Comparison of ENCODE assay signal across 1 cellular context in genomic region chr10:119028900-119029612, GRCh38.
A peak's percentile ranks its signal among the peaks of the same experiment; 100 is the strongest.
TF ChIP-seq lines count a peak whose summit lies in the region.

No MANE protein-coding gene starts in this region.

TF ChIP-seq in HepG2, 621 proteins besides CTCF, POLR2A, EP300 and RAD21 (continued from another document and continues in another):
- TF ChIP-seq, protein P1, sequence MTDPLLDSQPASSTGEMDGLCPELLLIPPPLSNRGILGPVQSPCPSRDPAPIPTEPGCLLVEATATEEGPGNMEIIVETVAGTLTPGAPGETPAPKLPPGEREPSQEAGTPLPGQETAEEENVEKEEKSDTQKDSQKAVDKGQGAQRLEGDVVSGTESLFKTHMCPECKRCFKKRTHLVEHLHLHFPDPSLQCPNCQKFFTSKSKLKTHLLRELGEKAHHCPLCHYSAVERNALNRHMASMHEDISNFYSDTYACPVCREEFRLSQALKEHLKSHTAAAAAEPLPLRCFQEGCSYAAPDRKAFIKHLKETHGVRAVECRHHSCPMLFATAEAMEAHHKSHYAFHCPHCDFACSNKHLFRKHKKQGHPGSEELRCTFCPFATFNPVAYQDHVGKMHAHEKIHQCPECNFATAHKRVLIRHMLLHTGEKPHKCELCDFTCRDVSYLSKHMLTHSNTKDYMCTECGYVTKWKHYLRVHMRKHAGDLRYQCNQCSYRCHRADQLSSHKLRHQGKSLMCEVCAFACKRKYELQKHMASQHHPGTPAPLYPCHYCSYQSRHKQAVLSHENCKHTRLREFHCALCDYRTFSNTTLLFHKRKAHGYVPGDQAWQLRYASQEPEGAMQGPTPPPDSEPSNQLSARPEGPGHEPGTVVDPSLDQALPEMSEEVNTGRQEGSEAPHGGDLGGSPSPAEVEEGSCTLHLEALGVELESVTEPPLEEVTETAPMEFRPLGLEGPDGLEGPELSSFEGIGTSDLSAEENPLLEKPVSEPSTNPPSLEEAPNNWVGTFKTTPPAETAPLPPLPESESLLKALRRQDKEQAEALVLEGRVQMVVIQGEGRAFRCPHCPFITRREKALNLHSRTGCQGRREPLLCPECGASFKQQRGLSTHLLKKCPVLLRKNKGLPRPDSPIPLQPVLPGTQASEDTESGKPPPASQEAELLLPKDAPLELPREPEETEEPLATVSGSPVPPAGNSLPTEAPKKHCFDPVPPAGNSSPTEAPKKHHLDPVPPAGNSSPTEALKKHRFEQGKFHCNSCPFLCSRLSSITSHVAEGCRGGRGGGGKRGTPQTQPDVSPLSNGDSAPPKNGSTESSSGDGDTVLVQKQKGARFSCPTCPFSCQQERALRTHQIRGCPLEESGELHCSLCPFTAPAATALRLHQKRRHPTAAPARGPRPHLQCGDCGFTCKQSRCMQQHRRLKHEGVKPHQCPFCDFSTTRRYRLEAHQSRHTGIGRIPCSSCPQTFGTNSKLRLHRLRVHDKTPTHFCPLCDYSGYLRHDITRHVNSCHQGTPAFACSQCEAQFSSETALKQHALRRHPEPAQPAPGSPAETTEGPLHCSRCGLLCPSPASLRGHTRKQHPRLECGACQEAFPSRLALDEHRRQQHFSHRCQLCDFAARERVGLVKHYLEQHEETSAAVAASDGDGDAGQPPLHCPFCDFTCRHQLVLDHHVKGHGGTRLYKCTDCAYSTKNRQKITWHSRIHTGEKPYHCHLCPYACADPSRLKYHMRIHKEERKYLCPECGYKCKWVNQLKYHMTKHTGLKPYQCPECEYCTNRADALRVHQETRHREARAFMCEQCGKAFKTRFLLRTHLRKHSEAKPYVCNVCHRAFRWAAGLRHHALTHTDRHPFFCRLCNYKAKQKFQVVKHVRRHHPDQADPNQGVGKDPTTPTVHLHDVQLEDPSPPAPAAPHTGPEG (CRISPR knock-in tag; IDR thresholded peaks at IDR 0.05): no peak
- TF ChIP-seq POGZ (CRISPR knock-in tag; IDR thresholded peaks at IDR 0.05) (peak; percentile 48; the same call in 1 of the 2 replicates), ZFP90 (CRISPR knock-in tag; IDR thresholded peaks at IDR 0.05; ENCODE audit: borderline replicate concordance) (peak; percentile 63), HOXA5 (CRISPR knock-in tag; IDR thresholded peaks at IDR 0.05) (peak; percentile 3; the same call in 1 of the 2 replicates), FOXO1 (CRISPR knock-in tag; IDR thresholded peaks at IDR 0.05) (no peak), PHB2 (IDR thresholded peaks at IDR 0.05; ENCODE audit: partially characterized antibody) (no peak), SKI (IDR thresholded peaks at IDR 0.05; ENCODE audit: partially characterized antibody) (peak; percentile 17), ZBTB2 (CRISPR knock-in tag; IDR thresholded peaks at IDR 0.05; ENCODE audit: low read depth) (no peak), IRX3 (CRISPR knock-in tag; IDR thresholded peaks at IDR 0.05; ENCODE audit: borderline replicate concordance, low read depth) (peak; percentile 17; the same call in 1 of the 2 replicates), FOXA1 (IDR thresholded peaks at IDR 0.05) (no peak), FOXA1 (CRISPR knock-in tag; IDR thresholded peaks at IDR 0.05) (no peak), ARHGAP35 (CRISPR knock-in tag; IDR thresholded peaks at IDR 0.05; ENCODE audit: borderline replicate concordance) (no peak), ESRRA (CRISPR knock-in tag; IDR thresholded peaks at IDR 0.05; ENCODE audit: low read depth) (no peak), MIER3 (CRISPR knock-in tag; IDR thresholded peaks at IDR 0.05; ENCODE audit: borderline replicate concordance) (peak; percentile 29; the same call in 1 of the 2 replicates), ZNF570 (CRISPR knock-in tag; IDR thresholded peaks at IDR 0.05; ENCODE audit: borderline replicate concordance) (no peak), TFAP4 (IDR thresholded peaks at IDR 0.05; ENCODE audit: borderline replicate concordance, low read depth) (peak; percentile 78; the same call in 1 of the 2 replicates), HNF4A (CRISPR knock-in tag; IDR thresholded peaks at IDR 0.05) (no peak), ELF1 (CRISPR knock-in tag; IDR thresholded peaks at IDR 0.05) (no peak; the same call in 1 of the 2 replicates), ZNF124 (CRISPR knock-in tag; IDR thresholded peaks at IDR 0.05) (no peak), SSRP1 (CRISPR knock-in tag; IDR thresholded peaks at IDR 0.05) (no peak), ZFY (CRISPR knock-in tag; IDR thresholded peaks at IDR 0.05) (0 out of 2 replicates have a peak, but pooled peaks have one; percentile 49), RAD51 (IDR thresholded peaks at IDR 0.05; ENCODE audit: borderline replicate concordance) (no peak), HOXA9 (CRISPR knock-in tag; IDR thresholded peaks at IDR 0.05; ENCODE audit: borderline replicate concordance) (no peak), ZNF883 (CRISPR knock-in tag; IDR thresholded peaks at IDR 0.05; ENCODE audit: not compliant biosample characterization) (peak; percentile 67), NFRKB (IDR thresholded peaks at IDR 0.05) (no peak), ZMAT3 (CRISPR knock-in tag; conservative IDR thresholded peaks at IDR 0.05) (no peak), CBX2 (IDR thresholded peaks at IDR 0.05; ENCODE audit: low read depth, low read length) (no peak), CBX2 (CRISPR knock-in tag; IDR thresholded peaks at IDR 0.05; ENCODE audit: low read depth) (no peak), ZNF10 (CRISPR knock-in tag; IDR thresholded peaks at IDR 0.05; ENCODE audit: borderline replicate concordance, low read depth) (no peak), SAP130 (CRISPR knock-in tag; IDR thresholded peaks at IDR 0.05; ENCODE audit: low read depth) (peak; percentile 64; the same call in 1 of the 2 replicates), ZNF20 (CRISPR knock-in tag; IDR thresholded peaks at IDR 0.05) (no peak), REL (CRISPR knock-in tag; conservative IDR thresholded peaks at IDR 0.05) (no peak), ZFP41 (CRISPR knock-in tag; IDR thresholded peaks at IDR 0.05; ENCODE audit: borderline replicate concordance) (no peak), POLR2G (IDR thresholded peaks at IDR 0.05; ENCODE audit: low read depth, low read length) (no peak)
- TF ChIP-seq, protein P2, sequence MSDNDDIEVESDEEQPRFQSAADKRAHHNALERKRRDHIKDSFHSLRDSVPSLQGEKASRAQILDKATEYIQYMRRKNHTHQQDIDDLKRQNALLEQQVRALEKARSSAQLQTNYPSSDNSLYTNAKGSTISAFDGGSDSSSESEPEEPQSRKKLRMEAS (IDR thresholded peaks at IDR 0.05): peak; percentile 43
- TF ChIP-seq, protein P3, sequence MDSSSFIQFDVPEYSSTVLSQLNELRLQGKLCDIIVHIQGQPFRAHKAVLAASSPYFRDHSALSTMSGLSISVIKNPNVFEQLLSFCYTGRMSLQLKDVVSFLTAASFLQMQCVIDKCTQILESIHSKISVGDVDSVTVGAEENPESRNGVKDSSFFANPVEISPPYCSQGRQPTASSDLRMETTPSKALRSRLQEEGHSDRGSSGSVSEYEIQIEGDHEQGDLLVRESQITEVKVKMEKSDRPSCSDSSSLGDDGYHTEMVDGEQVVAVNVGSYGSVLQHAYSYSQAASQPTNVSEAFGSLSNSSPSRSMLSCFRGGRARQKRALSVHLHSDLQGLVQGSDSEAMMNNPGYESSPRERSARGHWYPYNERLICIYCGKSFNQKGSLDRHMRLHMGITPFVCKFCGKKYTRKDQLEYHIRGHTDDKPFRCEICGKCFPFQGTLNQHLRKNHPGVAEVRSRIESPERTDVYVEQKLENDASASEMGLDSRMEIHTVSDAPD (CRISPR knock-in tag; IDR thresholded peaks at IDR 0.05): no peak
- TF ChIP-seq, protein P4, sequence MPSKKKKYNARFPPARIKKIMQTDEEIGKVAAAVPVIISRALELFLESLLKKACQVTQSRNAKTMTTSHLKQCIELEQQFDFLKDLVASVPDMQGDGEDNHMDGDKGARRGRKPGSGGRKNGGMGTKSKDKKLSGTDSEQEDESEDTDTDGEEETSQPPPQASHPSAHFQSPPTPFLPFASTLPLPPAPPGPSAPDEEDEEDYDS (CRISPR knock-in tag; IDR thresholded peaks at IDR 0.05): no peak
- TF ChIP-seq, protein P5, sequence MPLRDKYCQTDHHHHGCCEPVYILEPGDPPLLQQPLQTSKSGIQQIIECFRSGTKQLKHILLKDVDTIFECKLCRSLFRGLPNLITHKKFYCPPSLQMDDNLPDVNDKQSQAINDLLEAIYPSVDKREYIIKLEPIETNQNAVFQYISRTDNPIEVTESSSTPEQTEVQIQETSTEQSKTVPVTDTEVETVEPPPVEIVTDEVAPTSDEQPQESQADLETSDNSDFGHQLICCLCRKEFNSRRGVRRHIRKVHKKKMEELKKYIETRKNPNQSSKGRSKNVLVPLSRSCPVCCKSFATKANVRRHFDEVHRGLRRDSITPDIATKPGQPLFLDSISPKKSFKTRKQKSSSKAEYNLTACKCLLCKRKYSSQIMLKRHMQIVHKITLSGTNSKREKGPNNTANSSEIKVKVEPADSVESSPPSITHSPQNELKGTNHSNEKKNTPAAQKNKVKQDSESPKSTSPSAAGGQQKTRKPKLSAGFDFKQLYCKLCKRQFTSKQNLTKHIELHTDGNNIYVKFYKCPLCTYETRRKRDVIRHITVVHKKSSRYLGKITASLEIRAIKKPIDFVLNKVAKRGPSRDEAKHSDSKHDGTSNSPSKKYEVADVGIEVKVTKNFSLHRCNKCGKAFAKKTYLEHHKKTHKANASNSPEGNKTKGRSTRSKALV (CRISPR knock-in tag; IDR thresholded peaks at IDR 0.05): peak; percentile 70; the same call in 1 of the 2 replicates
- TF ChIP-seq, protein P6, sequence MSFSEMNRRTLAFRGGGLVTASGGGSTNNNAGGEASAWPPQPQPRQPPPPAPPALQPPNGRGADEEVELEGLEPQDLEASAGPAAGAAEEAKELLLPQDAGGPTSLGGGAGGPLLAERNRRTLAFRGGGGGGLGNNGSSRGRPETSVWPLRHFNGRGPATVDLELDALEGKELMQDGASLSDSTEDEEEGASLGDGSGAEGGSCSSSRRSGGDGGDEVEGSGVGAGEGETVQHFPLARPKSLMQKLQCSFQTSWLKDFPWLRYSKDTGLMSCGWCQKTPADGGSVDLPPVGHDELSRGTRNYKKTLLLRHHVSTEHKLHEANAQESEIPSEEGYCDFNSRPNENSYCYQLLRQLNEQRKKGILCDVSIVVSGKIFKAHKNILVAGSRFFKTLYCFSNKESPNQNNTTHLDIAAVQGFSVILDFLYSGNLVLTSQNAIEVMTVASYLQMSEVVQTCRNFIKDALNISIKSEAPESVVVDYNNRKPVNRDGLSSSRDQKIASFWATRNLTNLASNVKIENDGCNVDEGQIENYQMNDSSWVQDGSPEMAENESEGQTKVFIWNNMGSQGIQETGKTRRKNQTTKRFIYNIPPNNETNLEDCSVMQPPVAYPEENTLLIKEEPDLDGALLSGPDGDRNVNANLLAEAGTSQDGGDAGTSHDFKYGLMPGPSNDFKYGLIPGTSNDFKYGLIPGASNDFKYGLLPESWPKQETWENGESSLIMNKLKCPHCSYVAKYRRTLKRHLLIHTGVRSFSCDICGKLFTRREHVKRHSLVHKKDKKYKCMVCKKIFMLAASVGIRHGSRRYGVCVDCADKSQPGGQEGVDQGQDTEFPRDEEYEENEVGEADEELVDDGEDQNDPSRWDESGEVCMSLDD (CRISPR knock-in tag; IDR thresholded peaks at IDR 0.05; ENCODE audit: borderline replicate concordance): no peak
- TF ChIP-seq, protein P7, sequence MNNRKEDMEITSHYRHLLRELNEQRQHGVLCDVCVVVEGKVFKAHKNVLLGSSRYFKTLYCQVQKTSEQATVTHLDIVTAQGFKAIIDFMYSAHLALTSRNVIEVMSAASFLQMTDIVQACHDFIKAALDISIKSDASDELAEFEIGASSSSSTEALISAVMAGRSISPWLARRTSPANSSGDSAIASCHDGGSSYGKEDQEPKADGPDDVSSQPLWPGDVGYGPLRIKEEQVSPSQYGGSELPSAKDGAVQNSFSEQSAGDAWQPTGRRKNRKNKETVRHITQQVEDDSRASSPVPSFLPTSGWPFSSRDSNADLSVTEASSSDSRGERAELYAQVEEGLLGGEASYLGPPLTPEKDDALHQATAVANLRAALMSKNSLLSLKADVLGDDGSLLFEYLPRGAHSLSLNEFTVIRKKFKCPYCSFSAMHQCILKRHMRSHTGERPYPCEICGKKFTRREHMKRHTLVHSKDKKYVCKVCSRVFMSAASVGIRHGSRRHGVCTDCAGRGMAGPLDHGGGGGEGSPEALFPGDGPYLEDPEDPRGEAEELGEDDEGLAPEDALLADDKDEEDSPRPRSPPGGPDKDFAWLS (CRISPR knock-in tag; IDR thresholded peaks at IDR 0.05; ENCODE audit: borderline replicate concordance): no peak
- TF ChIP-seq, protein P8, sequence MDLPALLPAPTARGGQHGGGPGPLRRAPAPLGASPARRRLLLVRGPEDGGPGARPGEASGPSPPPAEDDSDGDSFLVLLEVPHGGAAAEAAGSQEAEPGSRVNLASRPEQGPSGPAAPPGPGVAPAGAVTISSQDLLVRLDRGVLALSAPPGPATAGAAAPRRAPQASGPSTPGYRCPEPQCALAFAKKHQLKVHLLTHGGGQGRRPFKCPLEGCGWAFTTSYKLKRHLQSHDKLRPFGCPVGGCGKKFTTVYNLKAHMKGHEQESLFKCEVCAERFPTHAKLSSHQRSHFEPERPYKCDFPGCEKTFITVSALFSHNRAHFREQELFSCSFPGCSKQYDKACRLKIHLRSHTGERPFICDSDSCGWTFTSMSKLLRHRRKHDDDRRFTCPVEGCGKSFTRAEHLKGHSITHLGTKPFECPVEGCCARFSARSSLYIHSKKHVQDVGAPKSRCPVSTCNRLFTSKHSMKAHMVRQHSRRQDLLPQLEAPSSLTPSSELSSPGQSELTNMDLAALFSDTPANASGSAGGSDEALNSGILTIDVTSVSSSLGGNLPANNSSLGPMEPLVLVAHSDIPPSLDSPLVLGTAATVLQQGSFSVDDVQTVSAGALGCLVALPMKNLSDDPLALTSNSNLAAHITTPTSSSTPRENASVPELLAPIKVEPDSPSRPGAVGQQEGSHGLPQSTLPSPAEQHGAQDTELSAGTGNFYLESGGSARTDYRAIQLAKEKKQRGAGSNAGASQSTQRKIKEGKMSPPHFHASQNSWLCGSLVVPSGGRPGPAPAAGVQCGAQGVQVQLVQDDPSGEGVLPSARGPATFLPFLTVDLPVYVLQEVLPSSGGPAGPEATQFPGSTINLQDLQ (CRISPR knock-in tag; IDR thresholded peaks at IDR 0.05): no peak
